ENCODE assay signal across 9 cellular contexts in the genomic region with DNA sequence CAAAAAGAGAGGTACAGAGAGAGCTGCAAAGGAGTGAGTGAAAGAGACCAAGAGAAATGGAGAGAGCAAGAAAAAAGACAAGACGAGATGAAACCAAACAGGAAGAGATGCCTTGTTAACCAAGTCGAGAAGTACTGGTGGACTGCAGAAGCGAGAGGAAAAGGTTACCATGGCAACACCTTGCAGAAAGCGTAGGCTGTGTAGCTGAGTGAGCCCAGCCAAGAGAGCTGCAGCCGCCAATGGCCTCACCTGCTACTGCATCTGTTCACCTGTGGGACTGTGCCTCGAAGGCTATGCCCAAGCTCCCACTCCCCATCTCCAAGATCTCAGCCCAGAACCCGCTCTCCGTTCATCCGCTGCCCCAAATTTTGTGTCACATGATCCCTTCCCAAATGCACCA.
DNase-seq lines count a peak whose midpoint lies in the region; ATAC-seq and TF ChIP-seq lines count a peak whose summit lies in the region.
"Had no signal": no experiment of that assay in that cellular context is flagged by ENCODE, and none has a peak within 500 bp of the region (broad histone marks: within the 10 kb centered on the region; RNA-seq: fewer than 3 reads in every experiment).

No MANE protein-coding gene starts in this region.

- DNase-seq in DMS79 (lab: John Stamatoyannopoulos, UW) = peak; percentile 31
- peak; percentile 74 for DNase-seq in cerebellar cortex (ENCODE audit: low spot score)
- DNase-seq in NCI-H446 (lab: John Stamatoyannopoulos, UW) = no peak
- no peak for DNase-seq in stimulated activated naive CD4-positive, alpha-beta T cell treated with Interleukin-2 at 50 U/mL for 16 hours (lab: John Stamatoyannopoulos, UW)
- no peak for DNase-seq in sigmoid colon
- DNase-seq: NCI-H345 had no signal

- no peaks in the 10 kb centered on the region for H3K36me3 ChIP-seq in sigmoid colon

- peak; percentile 75 for ATAC-seq in GM19025 (IDR thresholded peaks at IDR 0.05; ENCODE audit: low read depth, unreplicated experiment)
- peak; percentile 87 for ATAC-seq in HG03469 (IDR thresholded peaks at IDR 0.05; ENCODE audit: unreplicated experiment)
- no peak for ATAC-seq in HG02623 (IDR thresholded peaks at IDR 0.05; ENCODE audit: unreplicated experiment)

- H3K9me3 ChIP-seq in sigmoid colon = no peaks in the 10 kb centered on the region

- H3K4me3 ChIP-seq in sigmoid colon = no peak overlapping the region

- no peaks in the 10 kb centered on the region for H3K4me1 ChIP-seq in sigmoid colon

- intact Hi-C loops in sigmoid colon (cut with DNase I) = no loop called here

- WGBS in sigmoid colon, 2 donors = 75 to 83% methylated on average over 9 of the region's 9 CpGs

- TF ChIP-seq POLR2A in sigmoid colon (IDR thresholded peaks at IDR 0.05) = no peak

- H3K27me3 ChIP-seq in sigmoid colon = no peaks in the 10 kb centered on the region

- TF ChIP-seq EP300 in sigmoid colon (IDR thresholded peaks at IDR 0.05) = no peak

- no peak for TF ChIP-seq CTCF in sigmoid colon (IDR thresholded peaks at IDR 0.05)

- no peak overlapping the region for H3K27ac ChIP-seq in sigmoid colon

Comparison
In these comparisons a context has a peak if more than half of its experiments do, and no peak if none do; other contexts are left out.
1. DNase-seq: peak in DMS79 (single experiment) and cerebellar cortex (single experiment); none in NCI-H446 (0 of 2), stimulated activated naive CD4-positive, alpha-beta T cell treated with Interleukin-2 at 50 U/mL for 16 hours (single experiment) and sigmoid colon (single experiment).